In the genomic region with DNA sequence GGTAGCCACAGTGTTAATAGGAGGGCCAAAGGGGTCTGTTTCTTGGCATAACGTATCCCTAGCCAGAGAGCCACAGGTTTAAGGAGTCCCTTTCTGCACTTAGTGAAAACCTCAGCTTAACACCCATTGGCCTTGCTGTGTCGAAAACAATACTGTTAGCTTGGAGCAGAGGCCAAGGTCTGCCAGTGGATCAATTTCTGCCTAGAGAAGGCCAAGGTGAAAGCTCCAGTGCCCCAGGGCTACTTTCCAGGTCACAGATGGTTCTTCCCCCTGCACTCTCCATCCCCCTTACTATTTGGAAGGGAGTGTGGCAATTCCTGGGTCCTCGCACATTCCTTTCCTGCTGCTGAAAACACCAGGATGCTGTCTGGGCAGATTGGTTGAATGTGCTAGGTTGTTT, we compare ENCODE assay signal across 21 cellular contexts.
"Had no signal": no experiment of that assay in that cellular context is flagged by ENCODE, and none has a peak within 500 bp of the region (broad histone marks: within the 10 kb centered on the region; RNA-seq: fewer than 3 reads in every experiment).

No MANE protein-coding gene starts in this region.

- H3K27me3 ChIP-seq: adrenal gland, ascending aorta, foreskin keratinocyte, left lung, transverse colon, vagina had no signal

- ATAC-seq: activated T-helper 17 cell treated with anti-CD3 and anti-CD28 coated beads, Interleukin-2, amount 50 U/mL, for 72 hours; foreskin keratinocyte; left lung; natural killer cell treated with Interleukin-12 subunit alpha and Interleukin-12 subunit beta and Interleukin-15 and Interleukin-18, amount 100 ng/mL, for 72 hours; stimulated activated naive CD8-positive, alpha-beta T cell treated with anti-CD3 and anti-CD28 coated beads, Interleukin-15, amount 100 ng/mL, for 72 hours had no signal

- DNase-seq: activated naive CD4-positive, alpha-beta T cell; activated T-cell treated with anti-CD3 and anti-CD28 coated beads, Interleukin-2, amount 50 U/mL, for 24 hours; adrenal gland; effector memory CD4-positive, alpha-beta T cell; foreskin keratinocyte; immature natural killer cell; left lung; midbrain; nucleus accumbens; posterior cingulate gyrus; retina; stimulated activated CD4-positive, alpha-beta T cell treated with anti-CD3 and anti-CD28 coated beads, Interleukin-12 subunit alpha, Interleukin-12 subunit beta, amount 100 ng/mL, for 4 hours; stimulated activated CD4-positive, alpha-beta T cell treated with anti-CD3 and anti-CD28 coated beads, Interleukin-4, amount 100 ng/mL, for 4 hours; stimulated activated naive CD8-positive, alpha-beta T cell treated with anti-CD3 and anti-CD28 coated beads, Interleukin-15, amount 100 ng/mL, for 72 hours; T-helper 9 cell; transverse colon had no signal

- H3K4me1 ChIP-seq: adrenal gland, ascending aorta, foreskin keratinocyte, left lung, transverse colon, vagina had no signal

- H3K27ac ChIP-seq: adrenal gland, ascending aorta, foreskin keratinocyte, left lung, transverse colon, vagina had no signal

- H3K9me3 ChIP-seq: adrenal gland, ascending aorta, left lung, transverse colon, vagina had no signal

- H3K4me3 ChIP-seq: adrenal gland, ascending aorta, left lung, transverse colon, vagina had no signal

- H3K36me3 ChIP-seq: adrenal gland, ascending aorta, left lung, transverse colon, vagina had no signal

- FAIRE-seq: colon had no signal
